Comparison of ENCODE assay signal across 31 cellular contexts in the genomic region with DNA sequence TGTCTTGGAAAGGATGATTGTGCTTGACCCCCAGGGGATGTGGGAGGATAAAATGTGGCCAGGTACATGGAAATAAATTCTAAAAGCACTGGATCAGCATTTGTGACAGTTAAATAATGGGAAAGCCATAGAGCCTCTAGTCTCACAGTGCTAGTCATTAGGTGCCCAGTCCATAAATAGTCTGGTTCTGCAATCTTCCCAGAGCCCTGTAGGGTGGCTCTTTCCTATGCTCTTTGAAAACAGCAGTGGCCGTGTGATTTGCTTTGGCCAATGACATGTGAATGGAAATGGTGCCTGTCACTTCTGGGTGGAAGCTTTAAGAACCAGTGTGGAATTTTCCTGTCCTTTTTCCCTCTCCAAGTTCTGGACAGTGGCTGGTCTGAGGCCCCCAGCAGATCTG.
"Had no signal": no experiment of that assay in that cellular context is flagged by ENCODE, and none has a peak within 500 bp of the region (broad histone marks: within the 10 kb centered on the region; RNA-seq: fewer than 3 reads in every experiment).

No MANE protein-coding gene starts in this region.

- H3K36me3 Mint-ChIP-seq: activated naive CD4-positive, alpha-beta T cell treated with anti-CD3 and anti-CD28 coated beads, Interleukin-2, amount 50 U/mL, for 72 hours had no signal

- DNase-seq: activated CD4-positive, alpha-beta T cell treated with anti-CD3 and anti-CD28 coated beads, Interleukin-2, amount 10 ng/mL, durations not matched to agents 24 days and 14 days; activated CD4-positive, alpha-beta T cell treated with anti-CD3 and anti-CD28 coated beads, Interleukin-2, amount 50 U/mL, for 4 hours; activated CD8-positive, alpha-beta T cell treated with anti-CD3 and anti-CD28 coated beads for 36 hours; activated gamma-delta T cell treated with Interleukin-2 at 50 U/mL for 16 hours; activated naive CD4-positive, alpha-beta T cell treated with anti-CD3 and anti-CD28 coated beads for 36 hours; activated T-cell treated with anti-CD3 and anti-CD28 coated beads, Interleukin-2, amount 50 U/mL, for 1 hour; activated T-cell treated with anti-CD3 and anti-CD28 coated beads, Interleukin-2, amount 50 U/mL, for 72 hours; adrenal gland; body of pancreas; Kasumi-1; MG63; NCI-H1092; NCI-H146; NCI-H187; NCI-H2029 treated with DMSO at 0.1 percent for 48 hours; NCI-H2107; NCI-H2171; NCI-H510A; NCI-H526; NCI-H774; PC-3; SW 1271; T1000; WERI-Rb-1 had no signal

- H3K4me1 Mint-ChIP-seq: activated CD4-positive, alpha-beta T cell treated with anti-CD3 and anti-CD28 coated beads, Interleukin-2, amount 10 ng/mL, durations not matched to agents 24 days and 14 days; activated T-helper 17 cell treated with anti-CD3 and anti-CD28 coated beads, Interleukin-2, amount 50 U/mL, for 72 hours had no signal

- H3K4me1 ChIP-seq: adrenal gland, breast epithelium had no signal

- H3K27ac Mint-ChIP-seq: activated CD4-positive, alpha-beta T cell treated with anti-CD3 and anti-CD28 coated beads, Interleukin-2, amount 10 ng/mL, durations not matched to agents 24 days and 14 days; activated CD8-positive, alpha-beta T cell treated with anti-CD3 and anti-CD28 coated beads for 36 hours; activated naive CD4-positive, alpha-beta T cell treated with anti-CD3 and anti-CD28 coated beads for 36 hours; activated naive CD4-positive, alpha-beta T cell treated with anti-CD3 and anti-CD28 coated beads, Interleukin-2, amount 50 U/mL, for 72 hours; activated T-cell treated with anti-CD3 and anti-CD28 coated beads, Interleukin-2, amount 50 U/mL, for 72 hours; activated T-helper 17 cell treated with anti-CD3 and anti-CD28 coated beads, Interleukin-2, amount 50 U/mL, for 72 hours had no signal

- H3K9me3 ChIP-seq: adrenal gland, body of pancreas, breast epithelium, MG63 had no signal

- H3K27ac ChIP-seq: adrenal gland, breast epithelium, RWPE1, WERI-Rb-1 had no signal

- H3K4me3 ChIP-seq: adrenal gland, body of pancreas, breast epithelium, MG63 had no signal

- ATAC-seq: activated CD8-positive, alpha-beta T cell treated with anti-CD3 and anti-CD28 coated beads for 36 hours; activated naive CD4-positive, alpha-beta T cell treated with anti-CD3 and anti-CD28 coated beads, Interleukin-2, amount 50 U/mL, for 72 hours; activated T-cell treated with anti-CD3 and anti-CD28 coated beads, Interleukin-2, amount 50 U/mL, for 72 hours; activated T-helper 17 cell treated with anti-CD3 and anti-CD28 coated beads, Interleukin-2, amount 50 U/mL, for 72 hours; body of pancreas; PC-3; Right ventricle myocardium inferior had no signal

- H3K27me3 ChIP-seq: adrenal gland, body of pancreas, breast epithelium, MG63 had no signal

- H3K4me3 Mint-ChIP-seq: activated CD4-positive, alpha-beta T cell treated with anti-CD3 and anti-CD28 coated beads, Interleukin-2, amount 10 ng/mL, durations not matched to agents 24 days and 14 days; activated CD8-positive, alpha-beta T cell treated with anti-CD3 and anti-CD28 coated beads for 36 hours; activated naive CD4-positive, alpha-beta T cell treated with anti-CD3 and anti-CD28 coated beads for 36 hours; activated T-cell treated with anti-CD3 and anti-CD28 coated beads, Interleukin-2, amount 50 U/mL, for 72 hours; activated T-helper 17 cell treated with anti-CD3 and anti-CD28 coated beads, Interleukin-2, amount 50 U/mL, for 72 hours had no signal

- FAIRE-seq: astrocyte, RCC 7860 had no signal

- H3K36me3 ChIP-seq: adrenal gland, breast epithelium, MG63, WERI-Rb-1 had no signal

- H3K9me3 Mint-ChIP-seq: activated CD4-positive, alpha-beta T cell treated with anti-CD3 and anti-CD28 coated beads, Interleukin-2, amount 10 ng/mL, durations not matched to agents 24 days and 14 days; activated CD8-positive, alpha-beta T cell treated with anti-CD3 and anti-CD28 coated beads for 36 hours; activated naive CD4-positive, alpha-beta T cell treated with anti-CD3 and anti-CD28 coated beads for 36 hours; activated naive CD4-positive, alpha-beta T cell treated with anti-CD3 and anti-CD28 coated beads, Interleukin-2, amount 50 U/mL, for 72 hours; activated T-cell treated with anti-CD3 and anti-CD28 coated beads, Interleukin-2, amount 50 U/mL, for 72 hours; activated T-helper 17 cell treated with anti-CD3 and anti-CD28 coated beads, Interleukin-2, amount 50 U/mL, for 72 hours had no signal
